Comparison of ENCODE assay signal across 8 cellular contexts in genomic region chr3:132256984-132257383, GRCh38.
A peak's percentile ranks its signal among the peaks of the same experiment; 100 is the strongest.
DNase-seq lines count a peak whose midpoint lies in the region; ATAC-seq and TF ChIP-seq lines count a peak whose summit lies in the region.

No MANE protein-coding gene starts in this region.

- no peaks in the 10 kb centered on the region for H3K36me3 ChIP-seq in prostate gland

- H3K4me1 ChIP-seq in prostate gland (replicated peaks), result peaks cover 8% of the 10 kb centered on the region

- TF ChIP-seq POLR2A in prostate gland (IDR thresholded peaks at IDR 0.05), result no peak

- H3K9me3 ChIP-seq in prostate gland, result no peaks in the 10 kb centered on the region

- no peaks in the 10 kb centered on the region for H3K27me3 ChIP-seq in prostate gland (replicated peaks; ENCODE audit: insufficient read depth)

- no peak overlapping the region for H3K4me3 ChIP-seq in prostate gland

- DNase-seq in NCI-H446 (lab: John Stamatoyannopoulos, UW) (peak; percentile 11 to 20), NCI-H446 treated with DMSO at 0.1 percent for 48 hours (lab: John Stamatoyannopoulos, UW) (no peak), OCI-M1 (lab: John Stamatoyannopoulos, UW) (peak; percentile 83), fibroblast of peridontal ligament (ENCODE audit: extremely low read depth) (peak; percentile 65), prostate gland (ENCODE audit: low spot score) (peak; percentile 50), GM13976 (ENCODE audit: low spot score) (no peak)

- WGBS in prostate gland, result 71% methylated on average over 1 of the region's 1 CpG

- in situ Hi-C loops in GM13976 (cut with MboI; ENCODE audit: low sequenced_read_pairs, unreplicated experiment), result loop anchor here (10.0 kb wide), 2 partner anchors 88 to 148 kb away; no protein-coding TSS in a partner anchor

- TF ChIP-seq CTCF in prostate gland (IDR thresholded peaks at IDR 0.05) (peak; percentile 21 to 74 (median 60)), GM13976 (IDR thresholded peaks at IDR 0.05; ENCODE audit: borderline replicate concordance, control extremely low read depth, extremely low read depth, insufficient read depth, missing control alignments) (no peak)

- intact Hi-C loops in prostate gland (cut with DNase I), result no loop called here

- H3K27ac ChIP-seq in prostate gland, result peak overlapping the region; percentile 71 to 73

- ATAC-seq in GM19023 (IDR thresholded peaks at IDR 0.05; ENCODE audit: unreplicated experiment) (no peak), GM21526 (IDR thresholded peaks at IDR 0.05; ENCODE audit: low FRiP score, unreplicated experiment) (no peak)

Comparison
In these comparisons a context has a peak if more than half of its experiments do, and no peak if none do; other contexts are left out.
1. DNase-seq: peak in NCI-H446 (2 of 2), OCI-M1 (single experiment), fibroblast of peridontal ligament (single experiment) and prostate gland (single experiment); none in NCI-H446 treated with DMSO at 0.1 percent for 48 hours (single experiment) and GM13976 (single experiment).